Comparison of ENCODE assay signal across 21 cellular contexts in the genomic region with DNA sequence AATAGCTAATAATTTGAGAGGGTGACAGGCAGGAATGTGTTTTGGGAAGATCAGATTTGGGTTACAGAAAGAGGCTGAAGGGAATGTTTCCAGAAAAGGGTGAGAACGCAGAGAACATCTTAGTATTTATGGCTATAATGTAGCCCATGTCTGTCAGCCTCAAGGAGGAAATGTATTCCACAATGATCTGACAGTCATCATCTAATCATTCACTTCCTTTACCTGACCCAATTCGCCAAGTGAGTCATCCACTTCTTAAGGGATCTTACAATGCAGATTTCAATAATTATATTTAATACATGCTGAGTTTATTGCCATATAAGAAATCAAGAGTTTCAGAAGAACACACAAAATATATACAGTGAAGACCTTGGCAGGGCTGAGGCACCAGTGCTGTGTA. TPM values are rescaled to one million over a fixed set of nuclear protein-coding genes. Genes with fewer than 3 reads are reported as not detected.
DNase-seq lines count a peak whose midpoint lies in the region; FAIRE-seq and TF ChIP-seq lines count a peak whose summit lies in the region.
"Had no signal": no experiment of that assay in that cellular context is flagged by ENCODE, and none has a peak within 500 bp of the region (broad histone marks: within the 10 kb centered on the region; RNA-seq: fewer than 3 reads in every experiment).

No MANE protein-coding gene starts in this region.

- H3K27me3 ChIP-seq in astrocyte (ENCODE audit: insufficient read depth, low read length) (no peaks in the 10 kb centered on the region), SJCRH30 (no peaks in the 10 kb centered on the region)
- H3K27me3 ChIP-seq: adrenal gland, heart right ventricle, tibial artery had no signal

- H3K36me3 ChIP-seq in astrocyte (ENCODE audit: insufficient read depth, low read length): peaks cover 3% of the 10 kb centered on the region
- peaks cover 58% of the 10 kb centered on the region for H3K36me3 ChIP-seq in SJCRH30
- H3K36me3 ChIP-seq: adrenal gland had no signal

- peak overlapping the region; percentile 35 for H3K4me2 ChIP-seq in astrocyte (ENCODE audit: low read length)

- H4K20me1 ChIP-seq in astrocyte (ENCODE audit: insufficient read depth, low read length): no peaks in the 10 kb centered on the region

- H3K27ac ChIP-seq in astrocyte (ENCODE audit: low read depth, low read length): no peak overlapping the region
- H3K27ac ChIP-seq in SJCRH30: no peak overlapping the region
- H3K27ac ChIP-seq: adrenal gland, heart right ventricle, tibial artery had no signal

- TF ChIP-seq CTCF in astrocyte (IDR thresholded peaks at IDR 0.05; ENCODE audit: insufficient read depth, low read depth, low read length) (no peak), nephron progenitor cell (IDR thresholded peaks at IDR 0.05) (no peak)

- no peak overlapping the region for H3K4me3 ChIP-seq in astrocyte (ENCODE audit: insufficient read depth, low read depth, low read length)
- no peak overlapping the region for H3K4me3 ChIP-seq in SJCRH30
- H3K4me3 ChIP-seq: adrenal gland, heart right ventricle, tibial artery had no signal

- H3K36me3 Mint-ChIP-seq in astrocyte (ENCODE audit: low read depth, unreplicated experiment) (peaks cover 2% of the 10 kb centered on the region), nephron progenitor cell (ENCODE audit: low read depth) (peaks cover 82% of the 10 kb centered on the region)
- H3K36me3 Mint-ChIP-seq in T-helper 2 cell treated with Interferon-gamma antibody and Interleukin-4, amounts not matched to agents 5 μg/mL and 100 μg/mL, for 36 hours (ENCODE audit: low read depth): peaks cover 15% of the 10 kb centered on the region

- H3K4me1 ChIP-seq in astrocyte (ENCODE audit: insufficient read depth, low read length) (peaks cover 9% of the 10 kb centered on the region), SJCRH30 (no peaks in the 10 kb centered on the region)
- H3K4me1 ChIP-seq: adrenal gland, heart right ventricle, tibial artery had no signal

- H3K27me3 Mint-ChIP-seq in astrocyte (ENCODE audit: low read depth, unreplicated experiment) (no peaks in the 10 kb centered on the region), nephron progenitor cell (ENCODE audit: low read depth, poor library complexity) (peaks cover 2% of the 10 kb centered on the region)
- H3K27me3 Mint-ChIP-seq in T-helper 2 cell treated with Interferon-gamma antibody and Interleukin-4, amounts not matched to agents 5 μg/mL and 100 μg/mL, for 36 hours (ENCODE audit: low read depth): no peaks in the 10 kb centered on the region
- H3K27me3 Mint-ChIP-seq: stimulated activated memory B cell treated with anti-CD40 and anti-IgM and Interleukin-4, amounts not matched to agents 10 μg/mL and 1 μg/mL and 100 μg/mL, for 72 hours had no signal

- peaks cover 2% of the 10 kb centered on the region for H3K4me1 Mint-ChIP-seq in astrocyte (ENCODE audit: low read depth, unreplicated experiment)
- no peaks in the 10 kb centered on the region for H3K4me1 Mint-ChIP-seq in nephron progenitor cell
- peaks cover 2% of the 10 kb centered on the region for H3K4me1 Mint-ChIP-seq in T-helper 2 cell treated with Interferon-gamma antibody and Interleukin-4, amounts not matched to agents 5 μg/mL and 100 μg/mL, for 36 hours (ENCODE audit: low read depth)
- H3K4me1 Mint-ChIP-seq: immature natural killer cell; stimulated activated memory B cell treated with anti-CD40 and anti-IgM and Interleukin-4, amounts not matched to agents 10 μg/mL and 1 μg/mL and 100 μg/mL, for 72 hours had no signal

- no peak overlapping the region for H3K9ac ChIP-seq in astrocyte (ENCODE audit: low read length)

- DNase-seq in EL: peak; percentile 50
- DNase-seq in HT1080 (ENCODE audit: low read depth): peak; percentile 76
- DNase-seq in astrocyte (ENCODE audit: low read depth): peak; percentile 26
- no peak for DNase-seq in nephron progenitor cell
- no peak for DNase-seq in SJCRH30
- DNase-seq in T-helper 2 cell treated with Interferon-gamma antibody and Interleukin-4, amounts not matched to agents 5 μg/mL and 100 μg/mL, for 36 hours (ENCODE audit: low spot score): no peak
- no peak for DNase-seq in NCI-H1694 (lab: John Stamatoyannopoulos, UW)
- DNase-seq: activated CD4-positive, alpha-beta T cell treated with anti-CD3 and anti-CD28 coated beads for 4 hours; adrenal gland; AML-193; central memory CD4-positive, alpha-beta T cell; effector memory CD4-positive, alpha-beta T cell; H7; heart right ventricle; immature natural killer cell; NCI-H1694 treated with DMSO at 0.1 percent for 48 hours; NCI-H774; occipital lobe; OCI-M1; tibial artery had no signal

- FAIRE-seq in astrocyte (lab: Jason Lieb, UNC): no peak

- H3K9me3 Mint-ChIP-seq in astrocyte (ENCODE audit: unreplicated experiment) (peaks cover 2% of the 10 kb centered on the region), nephron progenitor cell (no peaks in the 10 kb centered on the region)
- H3K9me3 Mint-ChIP-seq in T-helper 2 cell treated with Interferon-gamma antibody and Interleukin-4, amounts not matched to agents 5 μg/mL and 100 μg/mL, for 36 hours: no peaks in the 10 kb centered on the region
- H3K9me3 Mint-ChIP-seq: immature natural killer cell; stimulated activated memory B cell treated with anti-CD40 and anti-IgM and Interleukin-4, amounts not matched to agents 10 μg/mL and 1 μg/mL and 100 μg/mL, for 72 hours had no signal

- H3K27ac Mint-ChIP-seq in astrocyte (ENCODE audit: unreplicated experiment): no peak overlapping the region
- peak overlapping the region; percentile 50 for H3K27ac Mint-ChIP-seq in nephron progenitor cell
- no peak overlapping the region for H3K27ac Mint-ChIP-seq in T-helper 2 cell treated with Interferon-gamma antibody and Interleukin-4, amounts not matched to agents 5 μg/mL and 100 μg/mL, for 36 hours
- H3K27ac Mint-ChIP-seq: immature natural killer cell; stimulated activated memory B cell treated with anti-CD40 and anti-IgM and Interleukin-4, amounts not matched to agents 10 μg/mL and 1 μg/mL and 100 μg/mL, for 72 hours had no signal

- H3K4me3 Mint-ChIP-seq in astrocyte (ENCODE audit: unreplicated experiment) (no peak overlapping the region), nephron progenitor cell (no peak overlapping the region)
- H3K4me3 Mint-ChIP-seq in T-helper 2 cell treated with Interferon-gamma antibody and Interleukin-4, amounts not matched to agents 5 μg/mL and 100 μg/mL, for 36 hours: no peak overlapping the region
- H3K4me3 Mint-ChIP-seq: immature natural killer cell; stimulated activated memory B cell treated with anti-CD40 and anti-IgM and Interleukin-4, amounts not matched to agents 10 μg/mL and 1 μg/mL and 100 μg/mL, for 72 hours had no signal

- no peaks in the 10 kb centered on the region for H3K79me2 ChIP-seq in astrocyte (ENCODE audit: insufficient read depth, low read length)

- H3K9me3 ChIP-seq in astrocyte (ENCODE audit: insufficient read depth, low read depth, low read length) (no peaks in the 10 kb centered on the region), SJCRH30 (replicated peaks) (no peaks in the 10 kb centered on the region)
- H3K9me3 ChIP-seq: adrenal gland, heart right ventricle, tibial artery had no signal

- no peak overlapping the region for H2AFZ ChIP-seq in astrocyte (ENCODE audit: low read depth, low read length)

RNA-seq across cellular contexts. Expression of a gene that starts 10.8 kb away (rescaled TPM):
- 2.0 and 3.7 TPM in 2 replicates for total RNA-seq in HT1080 (2014; rRNA removed; shearing (Covaris generic))
- polyA plus RNA-seq in HT1080 (2015; cell fraction: cytosol; rRNA removed): 2.8 and 3.1 TPM in 2 replicates
- polyA plus RNA-seq in HT1080 (2015; cell fraction: nucleus; rRNA removed): 18.2 and 22.0 TPM in 2 replicates
- total RNA-seq in astrocyte: 2.5 and 3.1 TPM in 2 replicates
- total RNA-seq in SJCRH30 (2014; rRNA removed; shearing (Covaris generic)): 15.9 and 16.1 TPM in 2 replicates
- polyA plus RNA-seq: immature natural killer cell had no signal

RNA-seq across cellular contexts. Expression of a gene that starts 50.6 kb away (rescaled TPM):
- 24.0 and 25.0 TPM in 2 replicates for total RNA-seq in HT1080 (2014; rRNA removed; shearing (Covaris generic))
- polyA plus RNA-seq in HT1080 (2015; cell fraction: cytosol; rRNA removed): 10.4 and 11.2 TPM in 2 replicates
- polyA plus RNA-seq in HT1080 (2015; cell fraction: nucleus; rRNA removed): 58.4 and 63.7 TPM in 2 replicates
- total RNA-seq in astrocyte: 16.6 and 23.4 TPM in 2 replicates
- total RNA-seq in SJCRH30 (2014; rRNA removed; shearing (Covaris generic)): 58.4 and 61.3 TPM in 2 replicates

Comparison
In these comparisons a context has a peak if more than half of its experiments do, and no peak if none do; other contexts are left out.
1. DNase-seq: peak in EL (single experiment), HT1080 (single experiment) and astrocyte (single experiment); none in nephron progenitor cell (single experiment), SJCRH30 (0 of 2), T-helper 2 cell treated with Interferon-gamma antibody and Interleukin-4, amounts not matched to agents 5 μg/mL and 100 μg/mL, for 36 hours (single experiment) and NCI-H1694 (single experiment).